1 cellular context compared by ENCODE assay signal in the genomic region with DNA sequence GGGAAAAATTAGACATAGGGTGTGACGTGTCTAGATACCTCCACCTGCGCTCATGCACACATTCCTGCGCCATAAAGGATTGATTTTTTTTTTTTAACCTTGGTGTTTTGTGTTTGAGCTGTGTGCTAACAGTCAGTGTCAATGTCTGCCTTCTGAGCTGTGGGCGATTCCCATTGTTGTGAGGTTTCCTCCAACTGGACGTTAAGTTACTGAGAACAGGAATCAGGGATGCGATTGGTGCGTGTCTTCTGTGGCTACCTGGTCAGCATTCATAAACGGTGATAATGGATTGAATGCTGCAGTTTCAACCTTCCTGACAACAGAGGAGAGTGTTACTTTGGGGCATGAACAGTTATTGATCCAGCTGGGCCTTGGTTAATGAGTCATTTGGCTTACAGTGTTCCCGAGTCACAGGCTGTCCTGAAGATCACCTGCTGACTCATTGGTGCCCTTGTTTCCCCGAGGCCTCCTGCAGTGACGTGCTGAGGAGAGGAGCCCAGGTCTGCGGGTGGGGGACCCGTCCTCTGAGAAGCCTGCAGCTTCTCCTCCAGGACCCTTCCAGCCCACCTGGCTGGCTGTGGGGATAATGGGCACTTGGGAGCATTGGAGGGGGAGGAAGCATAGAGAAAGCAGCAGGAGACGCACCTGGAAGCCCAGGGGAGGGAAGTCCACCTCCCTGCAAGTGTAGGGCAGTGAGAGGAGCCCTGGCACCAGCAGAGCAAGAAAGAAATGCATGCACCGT.
TF ChIP-seq lines count a peak whose summit lies in the region.

No MANE protein-coding gene starts in this region.

TF ChIP-seq in HCT116, 20 proteins besides CTCF, POLR2A, EP300 and RAD21 (continued from another document):
- TF ChIP-seq, protein P1, sequence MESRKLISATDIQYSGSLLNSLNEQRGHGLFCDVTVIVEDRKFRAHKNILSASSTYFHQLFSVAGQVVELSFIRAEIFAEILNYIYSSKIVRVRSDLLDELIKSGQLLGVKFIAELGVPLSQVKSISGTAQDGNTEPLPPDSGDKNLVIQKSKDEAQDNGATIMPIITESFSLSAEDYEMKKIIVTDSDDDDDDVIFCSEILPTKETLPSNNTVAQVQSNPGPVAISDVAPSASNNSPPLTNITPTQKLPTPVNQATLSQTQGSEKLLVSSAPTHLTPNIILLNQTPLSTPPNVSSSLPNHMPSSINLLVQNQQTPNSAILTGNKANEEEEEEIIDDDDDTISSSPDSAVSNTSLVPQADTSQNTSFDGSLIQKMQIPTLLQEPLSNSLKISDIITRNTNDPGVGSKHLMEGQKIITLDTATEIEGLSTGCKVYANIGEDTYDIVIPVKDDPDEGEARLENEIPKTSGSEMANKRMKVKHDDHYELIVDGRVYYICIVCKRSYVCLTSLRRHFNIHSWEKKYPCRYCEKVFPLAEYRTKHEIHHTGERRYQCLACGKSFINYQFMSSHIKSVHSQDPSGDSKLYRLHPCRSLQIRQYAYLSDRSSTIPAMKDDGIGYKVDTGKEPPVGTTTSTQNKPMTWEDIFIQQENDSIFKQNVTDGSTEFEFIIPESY (IDR thresholded peaks at IDR 0.05; ENCODE audit: extremely low read depth, insufficient replicate concordance, low read length): no peak
- TF ChIP-seq, protein P2, sequence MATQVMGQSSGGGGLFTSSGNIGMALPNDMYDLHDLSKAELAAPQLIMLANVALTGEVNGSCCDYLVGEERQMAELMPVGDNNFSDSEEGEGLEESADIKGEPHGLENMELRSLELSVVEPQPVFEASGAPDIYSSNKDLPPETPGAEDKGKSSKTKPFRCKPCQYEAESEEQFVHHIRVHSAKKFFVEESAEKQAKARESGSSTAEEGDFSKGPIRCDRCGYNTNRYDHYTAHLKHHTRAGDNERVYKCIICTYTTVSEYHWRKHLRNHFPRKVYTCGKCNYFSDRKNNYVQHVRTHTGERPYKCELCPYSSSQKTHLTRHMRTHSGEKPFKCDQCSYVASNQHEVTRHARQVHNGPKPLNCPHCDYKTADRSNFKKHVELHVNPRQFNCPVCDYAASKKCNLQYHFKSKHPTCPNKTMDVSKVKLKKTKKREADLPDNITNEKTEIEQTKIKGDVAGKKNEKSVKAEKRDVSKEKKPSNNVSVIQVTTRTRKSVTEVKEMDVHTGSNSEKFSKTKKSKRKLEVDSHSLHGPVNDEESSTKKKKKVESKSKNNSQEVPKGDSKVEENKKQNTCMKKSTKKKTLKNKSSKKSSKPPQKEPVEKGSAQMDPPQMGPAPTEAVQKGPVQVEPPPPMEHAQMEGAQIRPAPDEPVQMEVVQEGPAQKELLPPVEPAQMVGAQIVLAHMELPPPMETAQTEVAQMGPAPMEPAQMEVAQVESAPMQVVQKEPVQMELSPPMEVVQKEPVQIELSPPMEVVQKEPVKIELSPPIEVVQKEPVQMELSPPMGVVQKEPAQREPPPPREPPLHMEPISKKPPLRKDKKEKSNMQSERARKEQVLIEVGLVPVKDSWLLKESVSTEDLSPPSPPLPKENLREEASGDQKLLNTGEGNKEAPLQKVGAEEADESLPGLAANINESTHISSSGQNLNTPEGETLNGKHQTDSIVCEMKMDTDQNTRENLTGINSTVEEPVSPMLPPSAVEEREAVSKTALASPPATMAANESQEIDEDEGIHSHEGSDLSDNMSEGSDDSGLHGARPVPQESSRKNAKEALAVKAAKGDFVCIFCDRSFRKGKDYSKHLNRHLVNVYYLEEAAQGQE (IDR thresholded peaks at IDR 0.05; ENCODE audit: low read depth): no peak
- TF ChIP-seq JUND (IDR thresholded peaks at IDR 0.05) (peak; percentile 97), CEBPB (IDR thresholded peaks at IDR 0.05; ENCODE audit: low read depth) (peak; percentile 41; the same call in 1 of the 2 replicates), SP1 (IDR thresholded peaks at IDR 0.05; ENCODE audit: low read depth) (peak; percentile 88), SIN3A (IDR thresholded peaks at IDR 0.05; ENCODE audit: low read depth) (peak; percentile 62; the same call in 1 of the 2 replicates), EGR1 (IDR thresholded peaks at IDR 0.05; ENCODE audit: low read depth) (no peak), CBX3 (IDR thresholded peaks at IDR 0.05; ENCODE audit: low read depth) (peak; percentile 78), ZFX (IDR thresholded peaks at IDR 0.05) (no peak)
- TF ChIP-seq, protein P3, sequence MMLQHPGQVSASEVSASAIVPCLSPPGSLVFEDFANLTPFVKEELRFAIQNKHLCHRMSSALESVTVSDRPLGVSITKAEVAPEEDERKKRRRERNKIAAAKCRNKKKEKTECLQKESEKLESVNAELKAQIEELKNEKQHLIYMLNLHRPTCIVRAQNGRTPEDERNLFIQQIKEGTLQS (IDR thresholded peaks at IDR 0.05): no peak
- TF ChIP-seq, protein P4, sequence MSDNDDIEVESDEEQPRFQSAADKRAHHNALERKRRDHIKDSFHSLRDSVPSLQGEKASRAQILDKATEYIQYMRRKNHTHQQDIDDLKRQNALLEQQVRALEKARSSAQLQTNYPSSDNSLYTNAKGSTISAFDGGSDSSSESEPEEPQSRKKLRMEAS (IDR thresholded peaks at IDR 0.05): peak; percentile 51; the same call in 1 of the 2 replicates
